Comparison of ENCODE assay signal across 7 cellular contexts in genomic region chr10:73910764-73911552, GRCh38. TPM values are rescaled to one million over a fixed set of nuclear protein-coding genes. Genes with fewer than 3 reads are reported as not detected.
DNase-seq lines count a peak whose midpoint lies in the region; ATAC-seq and TF ChIP-seq lines count a peak whose summit lies in the region.

PLAU (plus strand) TSS chr10:73911132; CDS start chr10:73911556, 424 bp downstream.

- H3K27me3 ChIP-seq in endodermal cell (ENCODE audit: control insufficient read depth, insufficient read depth, low read length, poor library complexity, severe bottlenecking): peaks cover 43% of the 10 kb centered on the region
- peaks cover 7% of the 10 kb centered on the region for H3K27me3 ChIP-seq in mononuclear cell (ENCODE audit: insufficient read depth, low read length)
- no peaks in the 10 kb centered on the region for H3K27me3 ChIP-seq in testis

- H3K36me3 ChIP-seq in endodermal cell (ENCODE audit: control insufficient read depth, insufficient read depth, low read length) (no peaks in the 10 kb centered on the region), testis (ENCODE audit: low read depth, missing control alignments) (no peaks in the 10 kb centered on the region)

- peak; percentile 44 to 54 for ATAC-seq in activated CD4-positive, CD25-positive, alpha-beta regulatory T cell treated with anti-CD3 and anti-CD28 coated beads, Interleukin-2, amount 50 U/mL, for 24 hours
- ATAC-seq in GM19324 (IDR thresholded peaks at IDR 0.05; ENCODE audit: low FRiP score, unreplicated experiment): no peak

- H3K9me3 ChIP-seq in endodermal cell (ENCODE audit: control insufficient read depth, low read length) (no peaks in the 10 kb centered on the region), mononuclear cell (ENCODE audit: low read depth, low read length) (no peaks in the 10 kb centered on the region), testis (no peaks in the 10 kb centered on the region)

- no peak within 1 kb of the TSS for H3K27ac Mint-ChIP-seq in endodermal cell

- H3K4me3 ChIP-seq in endodermal cell (ENCODE audit: low read length): peak within 1 kb of the TSS; percentile 85
- H3K4me3 ChIP-seq in mononuclear cell (ENCODE audit: low read length): peak within 1 kb of the TSS; percentile 32
- H3K4me3 ChIP-seq in testis: peak within 1 kb of the TSS; percentile 44 to 50

- in situ Hi-C loops in GM13976 (cut with MboI; ENCODE audit: low sequenced_read_pairs, unreplicated experiment): no loop called here

- WGBS in endodermal cell (ENCODE audit: insufficient coverage in 1 of 2, insufficient read length in 1 of 2), 2 experiments: 0 to 1% methylated on average over 41 to 74 of the region's 74 CpGs
- WGBS in testis, 2 donors: 2 to 8% methylated on average over 8 to 59 of the region's 74 CpGs

- DNase-seq in GM13976 (ENCODE audit: low spot score): peak; percentile 74
- DNase-seq in KG1 (lab: John Stamatoyannopoulos, UW): peak; percentile 74
- peak; percentile 91 for DNase-seq in endodermal cell
- peak; percentile 41 for DNase-seq in testis

- H3K27ac ChIP-seq in endodermal cell (ENCODE audit: low read depth, low read length) (no peak within 1 kb of the TSS), testis (no peak within 1 kb of the TSS)

- no peaks in the 10 kb centered on the region for H3K36me3 Mint-ChIP-seq in endodermal cell (ENCODE audit: low read depth)

- peaks cover 18% of the 10 kb centered on the region for H3K4me1 Mint-ChIP-seq in endodermal cell

- no peaks in the 10 kb centered on the region for H3K9me3 Mint-ChIP-seq in endodermal cell

- no peak within 1 kb of the TSS for H3K9ac ChIP-seq in endodermal cell (ENCODE audit: extremely low read depth, low read length, poor library complexity, severe bottlenecking)

- intact Hi-C loops in testis (cut with DNase I; ENCODE audit: low total_unique reads): no loop called here

- H3K4me3 Mint-ChIP-seq in endodermal cell: peak within 1 kb of the TSS; percentile 76

- H3K4me1 ChIP-seq in endodermal cell (ENCODE audit: control insufficient read depth, insufficient read depth, low read length) (peaks cover 8% of the 10 kb centered on the region), mononuclear cell (ENCODE audit: insufficient read depth, low read length) (peaks cover 62% of the 10 kb centered on the region), testis (peaks cover 16% of the 10 kb centered on the region)

- TF ChIP-seq CTCF in GM13976 (IDR thresholded peaks at IDR 0.05; ENCODE audit: borderline replicate concordance, control extremely low read depth, extremely low read depth, insufficient read depth, missing control alignments) (no peak), endodermal cell (conservative IDR thresholded peaks at IDR 0.05) (peak; percentile 19), testis (IDR thresholded peaks at IDR 0.05) (no peak)

- no peak for TF ChIP-seq POLR2A in testis (IDR thresholded peaks at IDR 0.05)

- peaks cover 66% of the 10 kb centered on the region for H3K27me3 Mint-ChIP-seq in endodermal cell (ENCODE audit: insufficient read depth)

RNA-seq across cellular contexts. Expression of gene PLAU, which starts in this region (rescaled TPM):
- 1 to 10 TPM; 2.7 to 3.3 TPM for total RNA-seq in endodermal cell
- polyA plus RNA-seq in endodermal cell (2013, experiment 1 of 2): 10.5 TPM
- 14.2 TPM for polyA plus RNA-seq in endodermal cell (2013, experiment 2 of 2)
- 9.7 TPM for total RNA-seq in mononuclear cell
- total RNA-seq in testis: 1 to 10 TPM in 1 of 2 donors, under 1 TPM in 1; 0.87 to 1.7 TPM
- polyA plus RNA-seq in testis (ENCODE audit: insufficient read depth, low read depth, low replicate concordance): 13.6 TPM

Comparison
In these comparisons a context has a peak if more than half of its experiments do, and no peak if none do; other contexts are left out.
1. DNase-seq: peak in every context shown above with its lines; median percentile 91 in endodermal cell; 74 in GM13976; 74 in KG1; 41 in testis.
2. H3K4me3 ChIP-seq: peak in every context shown above with its lines; median percentile 85 in endodermal cell; 47 in testis; 32 in mononuclear cell.